ENCODE assay signal across 1 cellular context in the genomic region with DNA sequence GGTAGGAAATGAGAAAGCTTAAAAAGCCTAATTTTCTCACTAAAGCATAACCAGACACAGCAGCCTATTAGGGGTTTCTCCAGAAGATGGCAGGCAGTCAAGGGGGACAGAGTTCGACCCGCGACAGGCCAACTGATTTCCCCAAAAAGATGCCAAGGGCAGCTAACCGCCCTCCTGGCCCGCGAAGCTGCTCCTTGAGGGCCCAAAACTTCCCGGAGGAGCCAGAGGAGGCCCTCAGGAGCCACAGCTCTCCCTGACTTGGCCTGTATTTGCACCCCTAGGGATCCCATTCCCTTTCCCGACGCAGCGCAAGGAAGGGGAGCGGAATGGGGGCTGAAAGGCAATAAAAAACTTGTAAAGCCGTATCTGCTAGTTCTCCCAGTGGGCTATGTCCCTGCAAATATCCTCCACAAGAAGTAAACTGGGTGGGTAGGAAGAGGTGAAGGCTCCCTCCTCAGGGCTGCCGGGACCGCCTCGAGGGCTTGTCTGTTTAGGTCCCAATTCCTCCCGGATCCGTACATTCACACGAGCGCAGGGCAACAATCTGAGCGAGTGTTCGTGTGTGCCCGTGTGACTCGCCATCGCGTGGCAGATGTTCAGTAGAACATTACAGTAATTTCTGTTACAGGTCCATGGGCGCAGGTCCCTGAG.
TF ChIP-seq lines count a peak whose summit lies in the region.

No MANE protein-coding gene starts in this region.

TF ChIP-seq in HepG2, 621 proteins besides CTCF, POLR2A, EP300 and RAD21 (continued from another document and continues in another):
- TF ChIP-seq FOXP4 (CRISPR knock-in tag; IDR thresholded peaks at IDR 0.05) (no peak; the same call in 1 of the 2 replicates), CHD4 (IDR thresholded peaks at IDR 0.05; ENCODE audit: borderline replicate concordance, low read length) (no peak), ZNF569 (CRISPR knock-in tag; IDR thresholded peaks at IDR 0.05; ENCODE audit: borderline replicate concordance) (no peak), RFXANK (CRISPR knock-in tag; IDR thresholded peaks at IDR 0.05) (no peak), ZNF660 (CRISPR knock-in tag; IDR thresholded peaks at IDR 0.05; ENCODE audit: borderline replicate concordance, low read depth) (0 out of 2 replicates have a peak, but pooled peaks have one; percentile 47), PAWR (CRISPR knock-in tag; IDR thresholded peaks at IDR 0.05; ENCODE audit: borderline replicate concordance) (peak; percentile 72), ZNF558 (CRISPR knock-in tag; IDR thresholded peaks at IDR 0.05; ENCODE audit: borderline replicate concordance) (no peak), ZNF430 (CRISPR knock-in tag; IDR thresholded peaks at IDR 0.05) (no peak), ZNF644 (CRISPR knock-in tag; IDR thresholded peaks at IDR 0.05; ENCODE audit: low read depth) (no peak), BCL3 (CRISPR knock-in tag; IDR thresholded peaks at IDR 0.05) (no peak), EED (CRISPR knock-in tag; IDR thresholded peaks at IDR 0.05) (peak; percentile 19; the same call in 1 of the 2 replicates), DR1 (CRISPR knock-in tag; IDR thresholded peaks at IDR 0.05) (no peak), SRY (CRISPR knock-in tag; IDR thresholded peaks at IDR 0.05) (no peak), NR1H2 (CRISPR knock-in tag; IDR thresholded peaks at IDR 0.05; ENCODE audit: borderline replicate concordance, low read depth) (0 out of 2 replicates have a peak, but pooled peaks have one; percentile 14), ZNF260 (CRISPR knock-in tag; IDR thresholded peaks at IDR 0.05; ENCODE audit: borderline replicate concordance, low read depth) (no peak), ZNF615 (CRISPR knock-in tag; IDR thresholded peaks at IDR 0.05; ENCODE audit: borderline replicate concordance) (0 out of 2 replicates have a peak, but pooled peaks have one; percentile 59), ZNF577 (CRISPR knock-in tag; IDR thresholded peaks at IDR 0.05; ENCODE audit: borderline replicate concordance, low read depth) (peak; percentile 70; the same call in 1 of the 2 replicates), ZEB1 (IDR thresholded peaks at IDR 0.05; ENCODE audit: insufficient replicate concordance, low read depth) (no peak), ATF1 (CRISPR knock-in tag; IDR thresholded peaks at IDR 0.05) (no peak), KDM2A (CRISPR knock-in tag; IDR thresholded peaks at IDR 0.05; ENCODE audit: borderline replicate concordance, low read depth) (no peak), NCOA1 (CRISPR knock-in tag; IDR thresholded peaks at IDR 0.05) (no peak), THAP11 (CRISPR knock-in tag; IDR thresholded peaks at IDR 0.05) (no peak), HES4 (CRISPR knock-in tag; IDR thresholded peaks at IDR 0.05; ENCODE audit: borderline replicate concordance) (no peak), NFE2 (CRISPR knock-in tag; IDR thresholded peaks at IDR 0.05) (no peak), ZNF138 (CRISPR knock-in tag; IDR thresholded peaks at IDR 0.05; ENCODE audit: low read depth) (0 out of 2 replicates have a peak, but pooled peaks have one; percentile 0), ZNF678 (CRISPR knock-in tag; IDR thresholded peaks at IDR 0.05) (0 out of 2 replicates have a peak, but pooled peaks have one; percentile 25), ZFYVE20 (CRISPR knock-in tag; IDR thresholded peaks at IDR 0.05; ENCODE audit: borderline replicate concordance, low read depth) (no peak), JUN (CRISPR knock-in tag; IDR thresholded peaks at IDR 0.05) (0 out of 2 replicates have a peak, but pooled peaks have one; percentile 21), KAT2B (IDR thresholded peaks at IDR 0.05; ENCODE audit: borderline replicate concordance, low read depth, low read length) (no peak), NCOR1 (IDR thresholded peaks at IDR 0.05; ENCODE audit: borderline replicate concordance, low read length) (no peak), NRL (CRISPR knock-in tag; IDR thresholded peaks at IDR 0.05; ENCODE audit: borderline replicate concordance) (0 out of 2 replicates have a peak, but pooled peaks have one; percentile 12), PHF8 (CRISPR knock-in tag; IDR thresholded peaks at IDR 0.05) (no peak), MEIS2 (CRISPR knock-in tag; IDR thresholded peaks at IDR 0.05) (no peak), SRSF1 (optimal IDR thresholded peaks at IDR 0.05; ENCODE audit: low read depth, low read length) (no peak)
- TF ChIP-seq, protein P1, sequence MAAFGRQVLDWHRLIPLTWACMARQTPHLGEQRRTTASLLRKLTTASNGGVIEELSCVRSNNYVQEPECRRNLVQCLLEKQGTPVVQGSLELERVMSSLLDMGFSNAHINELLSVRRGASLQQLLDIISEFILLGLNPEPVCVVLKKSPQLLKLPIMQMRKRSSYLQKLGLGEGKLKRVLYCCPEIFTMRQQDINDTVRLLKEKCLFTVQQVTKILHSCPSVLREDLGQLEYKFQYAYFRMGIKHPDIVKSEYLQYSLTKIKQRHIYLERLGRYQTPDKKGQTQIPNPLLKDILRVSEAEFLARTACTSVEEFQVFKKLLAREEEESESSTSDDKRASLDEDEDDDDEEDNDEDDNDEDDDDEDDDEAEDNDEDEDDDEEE (CRISPR knock-in tag; IDR thresholded peaks at IDR 0.05): peak; percentile 87; the same call in 1 of the 2 replicates
- TF ChIP-seq, protein P2, sequence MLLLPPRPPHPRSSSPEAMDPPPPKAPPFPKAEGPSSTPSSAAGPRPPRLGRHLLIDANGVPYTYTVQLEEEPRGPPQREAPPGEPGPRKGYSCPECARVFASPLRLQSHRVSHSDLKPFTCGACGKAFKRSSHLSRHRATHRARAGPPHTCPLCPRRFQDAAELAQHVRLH (CRISPR knock-in tag; IDR thresholded peaks at IDR 0.05; ENCODE audit: borderline replicate concordance, low read depth): no peak
- TF ChIP-seq, protein P3, sequence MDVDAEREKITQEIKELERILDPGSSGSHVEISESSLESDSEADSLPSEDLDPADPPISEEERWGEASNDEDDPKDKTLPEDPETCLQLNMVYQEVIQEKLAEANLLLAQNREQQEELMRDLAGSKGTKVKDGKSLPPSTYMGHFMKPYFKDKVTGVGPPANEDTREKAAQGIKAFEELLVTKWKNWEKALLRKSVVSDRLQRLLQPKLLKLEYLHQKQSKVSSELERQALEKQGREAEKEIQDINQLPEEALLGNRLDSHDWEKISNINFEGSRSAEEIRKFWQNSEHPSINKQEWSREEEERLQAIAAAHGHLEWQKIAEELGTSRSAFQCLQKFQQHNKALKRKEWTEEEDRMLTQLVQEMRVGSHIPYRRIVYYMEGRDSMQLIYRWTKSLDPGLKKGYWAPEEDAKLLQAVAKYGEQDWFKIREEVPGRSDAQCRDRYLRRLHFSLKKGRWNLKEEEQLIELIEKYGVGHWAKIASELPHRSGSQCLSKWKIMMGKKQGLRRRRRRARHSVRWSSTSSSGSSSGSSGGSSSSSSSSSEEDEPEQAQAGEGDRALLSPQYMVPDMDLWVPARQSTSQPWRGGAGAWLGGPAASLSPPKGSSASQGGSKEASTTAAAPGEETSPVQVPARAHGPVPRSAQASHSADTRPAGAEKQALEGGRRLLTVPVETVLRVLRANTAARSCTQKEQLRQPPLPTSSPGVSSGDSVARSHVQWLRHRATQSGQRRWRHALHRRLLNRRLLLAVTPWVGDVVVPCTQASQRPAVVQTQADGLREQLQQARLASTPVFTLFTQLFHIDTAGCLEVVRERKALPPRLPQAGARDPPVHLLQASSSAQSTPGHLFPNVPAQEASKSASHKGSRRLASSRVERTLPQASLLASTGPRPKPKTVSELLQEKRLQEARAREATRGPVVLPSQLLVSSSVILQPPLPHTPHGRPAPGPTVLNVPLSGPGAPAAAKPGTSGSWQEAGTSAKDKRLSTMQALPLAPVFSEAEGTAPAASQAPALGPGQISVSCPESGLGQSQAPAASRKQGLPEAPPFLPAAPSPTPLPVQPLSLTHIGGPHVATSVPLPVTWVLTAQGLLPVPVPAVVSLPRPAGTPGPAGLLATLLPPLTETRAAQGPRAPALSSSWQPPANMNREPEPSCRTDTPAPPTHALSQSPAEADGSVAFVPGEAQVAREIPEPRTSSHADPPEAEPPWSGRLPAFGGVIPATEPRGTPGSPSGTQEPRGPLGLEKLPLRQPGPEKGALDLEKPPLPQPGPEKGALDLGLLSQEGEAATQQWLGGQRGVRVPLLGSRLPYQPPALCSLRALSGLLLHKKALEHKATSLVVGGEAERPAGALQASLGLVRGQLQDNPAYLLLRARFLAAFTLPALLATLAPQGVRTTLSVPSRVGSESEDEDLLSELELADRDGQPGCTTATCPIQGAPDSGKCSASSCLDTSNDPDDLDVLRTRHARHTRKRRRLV (CRISPR knock-in tag; IDR thresholded peaks at IDR 0.05): no peak
- TF ChIP-seq, protein P4, sequence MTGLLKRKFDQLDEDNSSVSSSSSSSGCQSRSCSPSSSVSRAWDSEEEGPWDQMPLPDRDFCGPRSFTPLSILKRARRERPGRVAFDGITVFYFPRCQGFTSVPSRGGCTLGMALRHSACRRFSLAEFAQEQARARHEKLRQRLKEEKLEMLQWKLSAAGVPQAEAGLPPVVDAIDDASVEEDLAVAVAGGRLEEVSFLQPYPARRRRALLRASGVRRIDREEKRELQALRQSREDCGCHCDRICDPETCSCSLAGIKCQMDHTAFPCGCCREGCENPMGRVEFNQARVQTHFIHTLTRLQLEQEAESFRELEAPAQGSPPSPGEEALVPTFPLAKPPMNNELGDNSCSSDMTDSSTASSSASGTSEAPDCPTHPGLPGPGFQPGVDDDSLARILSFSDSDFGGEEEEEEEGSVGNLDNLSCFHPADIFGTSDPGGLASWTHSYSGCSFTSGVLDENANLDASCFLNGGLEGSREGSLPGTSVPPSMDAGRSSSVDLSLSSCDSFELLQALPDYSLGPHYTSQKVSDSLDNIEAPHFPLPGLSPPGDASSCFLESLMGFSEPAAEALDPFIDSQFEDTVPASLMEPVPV (CRISPR knock-in tag; IDR thresholded peaks at IDR 0.05): peak; percentile 58; the same call in 1 of the 2 replicates
- TF ChIP-seq, protein P5, sequence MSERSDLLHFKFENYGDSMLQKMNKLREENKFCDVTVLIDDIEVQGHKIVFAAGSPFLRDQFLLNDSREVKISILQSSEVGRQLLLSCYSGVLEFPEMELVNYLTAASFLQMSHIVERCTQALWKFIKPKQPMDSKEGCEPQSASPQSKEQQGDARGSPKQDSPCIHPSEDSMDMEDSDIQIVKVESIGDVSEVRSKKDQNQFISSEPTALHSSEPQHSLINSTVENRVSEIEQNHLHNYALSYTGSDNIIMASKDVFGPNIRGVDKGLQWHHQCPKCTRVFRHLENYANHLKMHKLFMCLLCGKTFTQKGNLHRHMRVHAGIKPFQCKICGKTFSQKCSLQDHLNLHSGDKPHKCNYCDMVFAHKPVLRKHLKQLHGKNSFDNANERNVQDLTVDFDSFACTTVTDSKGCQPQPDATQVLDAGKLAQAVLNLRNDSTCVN (CRISPR knock-in tag; IDR thresholded peaks at IDR 0.05; ENCODE audit: borderline replicate concordance): 0 out of 2 replicates have a peak, but pooled peaks have one; percentile 19
- TF ChIP-seq, protein P6, sequence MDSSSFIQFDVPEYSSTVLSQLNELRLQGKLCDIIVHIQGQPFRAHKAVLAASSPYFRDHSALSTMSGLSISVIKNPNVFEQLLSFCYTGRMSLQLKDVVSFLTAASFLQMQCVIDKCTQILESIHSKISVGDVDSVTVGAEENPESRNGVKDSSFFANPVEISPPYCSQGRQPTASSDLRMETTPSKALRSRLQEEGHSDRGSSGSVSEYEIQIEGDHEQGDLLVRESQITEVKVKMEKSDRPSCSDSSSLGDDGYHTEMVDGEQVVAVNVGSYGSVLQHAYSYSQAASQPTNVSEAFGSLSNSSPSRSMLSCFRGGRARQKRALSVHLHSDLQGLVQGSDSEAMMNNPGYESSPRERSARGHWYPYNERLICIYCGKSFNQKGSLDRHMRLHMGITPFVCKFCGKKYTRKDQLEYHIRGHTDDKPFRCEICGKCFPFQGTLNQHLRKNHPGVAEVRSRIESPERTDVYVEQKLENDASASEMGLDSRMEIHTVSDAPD (CRISPR knock-in tag; IDR thresholded peaks at IDR 0.05): 0 out of 2 replicates have a peak, but pooled peaks have one; percentile 18
- TF ChIP-seq, protein P7, sequence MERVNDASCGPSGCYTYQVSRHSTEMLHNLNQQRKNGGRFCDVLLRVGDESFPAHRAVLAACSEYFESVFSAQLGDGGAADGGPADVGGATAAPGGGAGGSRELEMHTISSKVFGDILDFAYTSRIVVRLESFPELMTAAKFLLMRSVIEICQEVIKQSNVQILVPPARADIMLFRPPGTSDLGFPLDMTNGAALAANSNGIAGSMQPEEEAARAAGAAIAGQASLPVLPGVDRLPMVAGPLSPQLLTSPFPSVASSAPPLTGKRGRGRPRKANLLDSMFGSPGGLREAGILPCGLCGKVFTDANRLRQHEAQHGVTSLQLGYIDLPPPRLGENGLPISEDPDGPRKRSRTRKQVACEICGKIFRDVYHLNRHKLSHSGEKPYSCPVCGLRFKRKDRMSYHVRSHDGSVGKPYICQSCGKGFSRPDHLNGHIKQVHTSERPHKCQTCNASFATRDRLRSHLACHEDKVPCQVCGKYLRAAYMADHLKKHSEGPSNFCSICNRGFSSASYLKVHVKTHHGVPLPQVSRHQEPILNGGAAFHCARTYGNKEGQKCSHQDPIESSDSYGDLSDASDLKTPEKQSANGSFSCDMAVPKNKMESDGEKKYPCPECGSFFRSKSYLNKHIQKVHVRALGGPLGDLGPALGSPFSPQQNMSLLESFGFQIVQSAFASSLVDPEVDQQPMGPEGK (CRISPR knock-in tag; IDR thresholded peaks at IDR 0.05): peak; percentile 40; the same call in 1 of the 2 replicates
